In the genomic region with DNA sequence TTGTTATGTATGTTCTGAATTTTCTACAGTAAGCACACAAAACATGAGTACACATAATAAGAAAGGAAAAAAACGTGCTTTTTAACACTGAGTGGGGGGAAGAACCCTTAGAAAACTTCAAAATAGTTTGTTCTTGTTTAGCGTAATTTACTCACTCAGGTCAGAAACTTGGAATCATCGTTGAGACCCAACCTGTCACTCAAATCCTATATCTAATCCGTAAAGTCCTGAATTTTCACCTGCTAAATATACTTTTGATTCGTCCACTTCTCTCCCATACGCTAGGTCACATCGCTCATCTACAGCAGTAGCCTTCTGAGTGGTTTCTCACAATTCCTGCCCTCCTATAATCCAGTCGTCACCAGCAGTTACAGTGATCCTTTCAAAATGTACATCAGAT, we compare ENCODE assay signal across 1 cellular context.
A peak's percentile ranks its signal among the peaks of the same experiment; 100 is the strongest.
TF ChIP-seq lines count a peak whose summit lies in the region.

No MANE protein-coding gene starts in this region.

TF ChIP-seq in K562, 482 proteins besides CTCF, POLR2A, EP300 and RAD21 (continued from another document):
- TF ChIP-seq, protein P1, sequence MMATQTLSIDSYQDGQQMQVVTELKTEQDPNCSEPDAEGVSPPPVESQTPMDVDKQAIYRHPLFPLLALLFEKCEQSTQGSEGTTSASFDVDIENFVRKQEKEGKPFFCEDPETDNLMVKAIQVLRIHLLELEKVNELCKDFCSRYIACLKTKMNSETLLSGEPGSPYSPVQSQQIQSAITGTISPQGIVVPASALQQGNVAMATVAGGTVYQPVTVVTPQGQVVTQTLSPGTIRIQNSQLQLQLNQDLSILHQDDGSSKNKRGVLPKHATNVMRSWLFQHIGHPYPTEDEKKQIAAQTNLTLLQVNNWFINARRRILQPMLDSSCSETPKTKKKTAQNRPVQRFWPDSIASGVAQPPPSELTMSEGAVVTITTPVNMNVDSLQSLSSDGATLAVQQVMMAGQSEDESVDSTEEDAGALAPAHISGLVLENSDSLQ (IDR thresholded peaks at IDR 0.05), result peak; percentile 70; the same call in 1 of the 2 replicates
- TF ChIP-seq SREBF2 (CRISPR knock-in tag; IDR thresholded peaks at IDR 0.05) (no peak), BACH1 (tag; IDR thresholded peaks at IDR 0.05) (0 out of 2 replicates have a peak, but pooled peaks have one; percentile 19), CHD1 (IDR thresholded peaks at IDR 0.05; ENCODE audit: low read length) (peak; percentile 39)
